ENCODE assay signal across 22 cellular contexts in the genomic region with DNA sequence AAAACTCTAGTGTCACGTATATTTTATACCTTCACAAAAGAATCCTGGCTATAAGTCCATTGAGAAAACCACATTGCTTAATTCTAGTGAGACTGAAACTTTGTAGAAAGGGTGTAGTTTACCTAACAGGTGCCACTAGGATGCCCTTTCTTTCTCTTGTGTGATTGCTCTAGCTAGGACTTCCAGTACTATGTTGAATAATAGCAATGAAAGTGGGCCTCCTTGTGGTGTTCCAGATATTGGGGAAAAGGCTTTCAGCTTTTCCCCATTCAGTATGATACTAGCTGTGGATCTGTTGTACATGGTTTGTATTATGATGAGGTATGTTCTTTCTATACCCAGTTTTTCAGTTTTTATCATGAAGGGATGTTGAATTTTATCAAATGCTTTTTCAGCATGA. TPM values are rescaled to one million over a fixed set of nuclear protein-coding genes. Genes with fewer than 3 reads are reported as not detected.
DNase-seq lines count a peak whose midpoint lies in the region; ATAC-seq and TF ChIP-seq lines count a peak whose summit lies in the region.
"Had no signal": no experiment of that assay in that cellular context is flagged by ENCODE, and none has a peak within 500 bp of the region (broad histone marks: within the 10 kb centered on the region; RNA-seq: fewer than 3 reads in every experiment).

No MANE protein-coding gene starts in this region.

- H3K27ac ChIP-seq in left ventricle myocardium inferior (replicated peaks) (no peak overlapping the region), VCaP (no peak overlapping the region)
- H3K27ac ChIP-seq: upper lobe of right lung had no signal

- intact Hi-C loops in left ventricle myocardium inferior (cut with micrococcal nuclease), result no loop called here
- intact Hi-C loops in left ventricle myocardium superior (cut with micrococcal nuclease), result no loop called here

- peaks cover 10% of the 10 kb centered on the region for H3K9me3 ChIP-seq in left ventricle myocardium inferior (replicated peaks)
- no peaks in the 10 kb centered on the region for H3K9me3 ChIP-seq in MG63
- H3K9me3 ChIP-seq: upper lobe of right lung had no signal

- ATAC-seq in left ventricle myocardium superior (no peak), GM19397 (IDR thresholded peaks at IDR 0.05; ENCODE audit: unreplicated experiment) (no peak)
- ATAC-seq: activated CD4-positive, CD25-positive, alpha-beta regulatory T cell treated with anti-CD3 and anti-CD28 coated beads, Interleukin-2, amount 50 U/mL, for 24 hours; activated CD8-positive, alpha-beta memory T cell treated with anti-CD3 and anti-CD28 coated beads, Interleukin-2, amount 10 ng/mL, durations not matched to agents 7 days and 5 days; HCT116; left lobe of liver; stimulated activated naive CD8-positive, alpha-beta T cell treated with anti-CD3 and anti-CD28 coated beads, Interleukin-15, amount 100 ng/mL, for 72 hours; T-helper 17 cell; upper lobe of right lung had no signal

- TF ChIP-seq CTCF in left ventricle myocardium inferior (IDR thresholded peaks at IDR 0.05; ENCODE audit: borderline replicate concordance) (peak; percentile 19), VCaP (conservative IDR thresholded peaks at IDR 0.05) (peak; percentile 78), retinal pigment epithelial cell (conservative IDR thresholded peaks at IDR 0.05; ENCODE audit: low read depth, low read length) (peak; percentile 33)

- H3K27me3 ChIP-seq in left ventricle myocardium inferior (ENCODE audit: low read depth), result no peaks in the 10 kb centered on the region
- H3K27me3 ChIP-seq in MG63, result no peaks in the 10 kb centered on the region
- H3K27me3 ChIP-seq: upper lobe of right lung had no signal

- DNase-seq in left ventricle myocardium inferior (no peak), left ventricle myocardium superior (no peak), NCI-H1092 (lab: John Stamatoyannopoulos, UW) (peak; percentile 7), retinal pigment epithelial cell (ENCODE audit: low read depth) (no peak), MG63 (no peak), kidney glomerular epithelial cell (lab: John Stamatoyannopoulos, UW) (no peak)
- DNase-seq: activated CD8-positive, alpha-beta memory T cell treated with anti-CD3 and anti-CD28 coated beads, Interleukin-2, amount 10 ng/mL, durations not matched to agents 7 days and 5 days; Karpas-422; NCI-H187 treated with DMSO at 0.1 percent for 48 hours; NCI-H446 treated with DMSO at 0.1 percent for 48 hours; SHP77; stimulated activated CD4-positive, alpha-beta T cell treated with anti-CD3 and anti-CD28 coated beads, Interleukin-2, amount 100 ng/mL, for 24 hours; stimulated activated naive CD8-positive, alpha-beta T cell treated with anti-CD3 and anti-CD28 coated beads, Interleukin-15, amount 100 ng/mL, for 72 hours; T-helper 17 cell; upper lobe of right lung had no signal

- H3K4me1 ChIP-seq in left ventricle myocardium inferior, result no peaks in the 10 kb centered on the region
- H3K4me1 ChIP-seq: upper lobe of right lung had no signal

- H3K36me3 ChIP-seq in left ventricle myocardium inferior (no peaks in the 10 kb centered on the region), MG63 (no peaks in the 10 kb centered on the region)
- H3K36me3 ChIP-seq: upper lobe of right lung had no signal

- H3K4me3 ChIP-seq in left ventricle myocardium inferior (no peak overlapping the region), retinal pigment epithelial cell (ENCODE audit: low read length) (no peak overlapping the region), MG63 (no peak overlapping the region)
- H3K4me3 ChIP-seq: upper lobe of right lung had no signal

RNA-seq across cellular contexts. Expression of gene CHODL, which starts 39.7 kb away (rescaled TPM):
- 0.25 TPM for total RNA-seq in left ventricle myocardium inferior
- 0.20 TPM for total RNA-seq in left ventricle myocardium superior
- 7.6 and 8.3 TPM in 2 replicates for total RNA-seq in MG63 (2014; rRNA removed; shearing (Covaris generic); ENCODE audit: low replicate concordance)
- total RNA-seq: activated T-helper 2 cell treated with anti-CD3 and anti-CD28 coated beads, Interferon-gamma antibody, Interleukin-2, Interleukin-4, amounts not matched to agents 10 μg/mL and 5 μg/mL and 100 μg/mL, durations not matched to agents 14 hours and 24 hours and 36 hours; left lobe of liver; osteoblast had no signal

Comparison
In these comparisons a context has a peak if more than half of its experiments do, and no peak if none do; other contexts are left out.
1. CTCF ChIP-seq: peak in every context shown above with its lines; median percentile 78 in VCaP; 33 in retinal pigment epithelial cell; 19 in left ventricle myocardium inferior.